Comparison of ENCODE assay signal across 22 cellular contexts in the genomic region with DNA sequence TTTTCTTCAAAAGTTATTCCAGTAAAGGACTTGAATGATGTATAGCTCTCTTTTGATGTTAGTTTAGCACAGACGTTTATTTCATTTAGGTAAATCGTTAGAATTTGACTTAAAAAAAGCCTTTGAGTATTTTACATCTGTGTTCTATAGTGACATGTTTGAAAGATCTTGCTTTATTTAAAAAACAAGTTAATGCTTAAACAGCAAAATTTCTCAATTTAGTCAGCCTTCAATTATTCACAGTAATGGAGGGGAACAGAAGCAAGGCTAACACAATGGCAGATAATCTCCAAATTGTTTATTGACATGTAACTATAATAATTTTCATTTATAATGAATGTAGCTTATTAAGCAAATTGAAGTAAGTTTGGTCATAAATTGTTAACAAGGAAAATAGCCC.
A peak's percentile ranks its signal among the peaks of the same experiment; 100 is the strongest.
DNase-seq lines count a peak whose midpoint lies in the region; ATAC-seq, FAIRE-seq and TF ChIP-seq lines count a peak whose summit lies in the region.
"Had no signal": no experiment of that assay in that cellular context is flagged by ENCODE, and none has a peak within 500 bp of the region (broad histone marks: within the 10 kb centered on the region; RNA-seq: fewer than 3 reads in every experiment).

No MANE protein-coding gene starts in this region.

- CTCF ChIA-PET in MCF 10A (lab: Yijun Ruan, JAX): interaction anchor here (0.6 kb wide), 1 partner anchor 405 kb away, joined by 4 read pairs; no protein-coding TSS in a partner anchor

- TF ChIP-seq CTCF in MCF 10A (IDR thresholded peaks at IDR 0.05; ENCODE audit: unreplicated experiment) (no peak), breast epithelium (IDR thresholded peaks at IDR 0.05) (no peak)

- intact Hi-C loops in MCF 10A (cut with micrococcal nuclease): no loop called here
- intact Hi-C loops in breast epithelium (cut with DNase I; ENCODE audit: low total_unique reads): no loop called here

- H3K27me3 ChIP-seq in breast epithelium: no peaks in the 10 kb centered on the region
- H3K27me3 ChIP-seq: BLaER1 had no signal

- H3K36me3 Mint-ChIP-seq in MCF 10A (ENCODE audit: insufficient read depth, unreplicated experiment): peaks cover 15% of the 10 kb centered on the region

- no peak for ATAC-seq in GM18505 (IDR thresholded peaks at IDR 0.05; ENCODE audit: unreplicated experiment)
- ATAC-seq: CD8-positive, alpha-beta T cell; GM12878 had no signal

- H3K27me3 Mint-ChIP-seq in MCF 10A (ENCODE audit: insufficient read depth, unreplicated experiment): no peaks in the 10 kb centered on the region
- H3K27me3 Mint-ChIP-seq: B cell; CD4-positive, CD25-positive, alpha-beta regulatory T cell had no signal

- no peak overlapping the region for H3K27ac ChIP-seq in breast epithelium
- H3K27ac ChIP-seq in SK-N-MC: peak overlapping the region; percentile 81; the same call in 1 of the 2 replicates
- H3K27ac ChIP-seq: 22Rv1, BLaER1, C4-2B had no signal

- FAIRE-seq in G401.6 (lab: Jason Lieb, UNC): peak; percentile 40
- FAIRE-seq: GM12878, GM18507 had no signal

- H3K4me3 Mint-ChIP-seq in MCF 10A (ENCODE audit: unreplicated experiment): no peak overlapping the region
- H3K4me3 Mint-ChIP-seq: B cell; CD4-positive, CD25-positive, alpha-beta regulatory T cell; CD8-positive, alpha-beta T cell; HFFc6 had no signal

- TSS peak; percentile 4 for BruUV-seq in MCF 10A (replicated peaks; lab: Mats Ljungman, UMichigan)

- no peak for DNase-seq in MCF 10A (ENCODE audit: unreplicated experiment)
- DNase-seq in breast epithelium (ENCODE audit: low spot score in 2 of 2): no peak
- DNase-seq in SK-N-MC (ENCODE audit: low read depth, low spot score): no peak
- no peak for DNase-seq in ureter (ENCODE audit: low spot score)
- no peak for DNase-seq in A172 (ENCODE audit: low spot score)
- DNase-seq: Caco-2; CD4-positive, CD25-positive, alpha-beta regulatory T cell; CD8-positive, alpha-beta T cell; DMS153; DND-41; GDM1; GOT3; HFFc6 had no signal

- no peak overlapping the region for H3K9ac ChIP-seq in SK-N-MC (ENCODE audit: insufficient read length)
- H3K9ac ChIP-seq: BLaER1 had no signal

- H3K4me1 ChIP-seq in breast epithelium: no peaks in the 10 kb centered on the region
- H3K4me1 ChIP-seq: BLaER1, HAP-1 had no signal

- H3K27ac Mint-ChIP-seq in MCF 10A (ENCODE audit: low read depth, unreplicated experiment): no peak overlapping the region
- H3K27ac Mint-ChIP-seq: B cell; CD8-positive, alpha-beta T cell; HFFc6 had no signal

- H3K4me3 ChIP-seq in breast epithelium (no peak overlapping the region), SK-N-MC (no peak overlapping the region)
- H3K4me3 ChIP-seq: BLaER1, GM12878, HAP-1 had no signal

- H3K9me3 ChIP-seq in breast epithelium: no peaks in the 10 kb centered on the region
- no peaks in the 10 kb centered on the region for H3K9me3 ChIP-seq in SK-N-MC (ENCODE audit: low read depth, low read length)
- H3K9me3 ChIP-seq: BLaER1, Caco-2, HAP-1 had no signal

- H3K36me3 ChIP-seq in breast epithelium (no peaks in the 10 kb centered on the region), SK-N-MC (ENCODE audit: insufficient read depth, low read length) (peaks cover 37% of the 10 kb centered on the region)

- POLR2A ChIA-PET in MCF 10A (lab: Yijun Ruan, JAX): interaction anchor here (1.2 kb wide), 1 partner anchor 25 kb away, joined by 4 read pairs; no protein-coding TSS in a partner anchor

- no peak for TF ChIP-seq POLR2A in breast epithelium (IDR thresholded peaks at IDR 0.05)
- no peak for TF ChIP-seq POLR2A in GM18505 (IDR thresholded peaks at IDR 0.05; ENCODE audit: borderline replicate concordance, extremely low read depth, insufficient read depth, insufficient read length)

- no peaks in the 10 kb centered on the region for H3K4me1 Mint-ChIP-seq in MCF 10A (ENCODE audit: insufficient read depth, unreplicated experiment)

- no peaks in the 10 kb centered on the region for H3K9me3 Mint-ChIP-seq in MCF 10A (ENCODE audit: unreplicated experiment)
- H3K9me3 Mint-ChIP-seq: CD4-positive, CD25-positive, alpha-beta regulatory T cell; CD8-positive, alpha-beta T cell; HFFc6 had no signal
